ENCODE assay signal across 1 cellular context in the genomic region with DNA sequence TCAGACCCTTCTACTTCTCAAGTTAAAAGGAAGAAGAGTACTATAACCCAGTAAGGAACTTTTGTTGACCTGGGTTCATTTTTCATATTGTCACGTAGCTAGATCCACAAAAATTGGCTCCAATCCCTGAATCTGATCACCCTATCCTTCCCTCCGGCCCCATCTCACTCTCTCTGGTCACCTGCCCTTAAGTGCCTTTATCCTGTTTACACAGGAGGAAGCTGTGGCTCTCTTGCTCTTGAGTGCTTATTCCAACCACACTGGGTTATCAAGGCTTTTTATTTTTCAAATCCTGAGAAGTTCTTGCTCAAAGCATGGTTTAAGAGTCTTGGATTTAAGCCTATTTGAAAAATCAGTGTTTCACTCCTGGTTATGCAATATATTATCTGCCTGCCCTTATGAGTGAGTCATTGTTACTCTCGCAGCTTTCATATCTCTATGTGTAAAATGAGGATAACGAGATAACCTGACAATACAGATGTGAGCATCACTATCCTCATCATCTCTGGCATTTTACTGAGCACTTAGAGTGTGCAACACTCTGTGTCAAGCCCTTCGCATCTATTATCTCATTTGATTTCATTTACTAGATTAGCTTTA.
TF ChIP-seq lines count a peak whose summit lies in the region.

No MANE protein-coding gene starts in this region.

TF ChIP-seq in WTC11, 78 proteins besides CTCF, POLR2A, EP300 and RAD21 (continued from another document):
- TF ChIP-seq, protein P1, sequence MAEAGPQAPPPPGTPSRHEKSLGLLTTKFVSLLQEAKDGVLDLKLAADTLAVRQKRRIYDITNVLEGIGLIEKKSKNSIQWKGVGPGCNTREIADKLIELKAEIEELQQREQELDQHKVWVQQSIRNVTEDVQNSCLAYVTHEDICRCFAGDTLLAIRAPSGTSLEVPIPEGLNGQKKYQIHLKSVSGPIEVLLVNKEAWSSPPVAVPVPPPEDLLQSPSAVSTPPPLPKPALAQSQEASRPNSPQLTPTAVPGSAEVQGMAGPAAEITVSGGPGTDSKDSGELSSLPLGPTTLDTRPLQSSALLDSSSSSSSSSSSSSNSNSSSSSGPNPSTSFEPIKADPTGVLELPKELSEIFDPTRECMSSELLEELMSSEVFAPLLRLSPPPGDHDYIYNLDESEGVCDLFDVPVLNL (CRISPR knock-in tag; IDR thresholded peaks at IDR 0.05; ENCODE audit: borderline replicate concordance, low read depth), result no peak
- TF ChIP-seq NFE2L1 (CRISPR knock-in tag; IDR thresholded peaks at IDR 0.05) (no peak), FOXJ3 (CRISPR knock-in tag; IDR thresholded peaks at IDR 0.05; ENCODE audit: borderline replicate concordance) (no peak), SMAD3 (CRISPR knock-in tag; IDR thresholded peaks at IDR 0.05; ENCODE audit: borderline replicate concordance) (no peak), NR2C2 (CRISPR knock-in tag; IDR thresholded peaks at IDR 0.05) (no peak), MYBL2 (CRISPR knock-in tag; IDR thresholded peaks at IDR 0.05) (no peak), IRF1 (CRISPR knock-in tag; IDR thresholded peaks at IDR 0.05) (no peak), MLX (CRISPR knock-in tag; IDR thresholded peaks at IDR 0.05) (no peak), FOXP1 (CRISPR knock-in tag; IDR thresholded peaks at IDR 0.05; ENCODE audit: borderline replicate concordance) (no peak)
